9 cellular contexts compared by ENCODE assay signal in the genomic region with DNA sequence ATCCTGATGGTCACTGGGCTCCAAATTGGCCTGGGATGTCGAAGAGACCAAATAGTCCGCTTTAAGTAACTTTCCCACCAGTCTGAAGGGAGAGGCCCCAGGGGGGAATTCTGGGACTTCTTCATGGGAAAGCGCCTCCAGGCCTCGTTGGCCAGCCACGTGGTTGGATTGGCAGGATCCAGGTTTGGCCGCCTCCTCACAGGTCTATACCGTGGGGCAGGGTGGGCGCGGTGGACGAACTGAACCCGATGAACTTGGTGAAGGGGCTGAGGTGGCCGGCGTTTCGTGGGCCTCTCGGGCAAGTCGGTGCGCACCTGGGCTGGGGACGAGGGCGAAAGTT. TPM values are rescaled to one million over a fixed set of nuclear protein-coding genes. Genes with fewer than 3 reads are reported as not detected.
DNase-seq lines count a peak whose midpoint lies in the region; ATAC-seq and TF ChIP-seq lines count a peak whose summit lies in the region.
"Had no signal": no experiment of that assay in that cellular context is flagged by ENCODE, and none has a peak within 500 bp of the region (broad histone marks: within the 10 kb centered on the region; RNA-seq: fewer than 3 reads in every experiment).

No MANE protein-coding gene starts in this region.

- H3K36me3 Mint-ChIP-seq in activated T-cell treated with anti-CD3 and anti-CD28 coated beads, Interleukin-2, amount 50 U/mL, for 4 hours (ENCODE audit: insufficient read depth) = no peaks in the 10 kb centered on the region
- H3K36me3 Mint-ChIP-seq in immature natural killer cell = no peaks in the 10 kb centered on the region

- no peak for ATAC-seq in activated T-cell treated with anti-CD3 and anti-CD28 coated beads, Interleukin-2, amount 50 U/mL, for 4 hours

- peaks cover 5% of the 10 kb centered on the region for H3K4me1 Mint-ChIP-seq in activated T-cell treated with anti-CD3 and anti-CD28 coated beads, Interleukin-2, amount 50 U/mL, for 4 hours (ENCODE audit: low read depth)
- H3K4me1 Mint-ChIP-seq in immature natural killer cell = peaks cover 11 to 14% of the 10 kb centered on the region in 2 donors

- in situ Hi-C loops in astrocyte of the cerebellum (cut with HindIII; ENCODE audit: low sequenced_read_pairs) = no loop called here

- DNase-seq in activated T-cell treated with anti-CD3 and anti-CD28 coated beads, Interleukin-2, amount 50 U/mL, for 4 hours = no peak
- DNase-seq in activated T-cell treated with anti-CD3 and anti-CD28 coated beads, Interleukin-2, amount 50 U/mL, for 1 hour = no peak
- DNase-seq in astrocyte of the cerebellum (ENCODE audit: low read depth) = no peak
- no peak for DNase-seq in immature natural killer cell
- DNase-seq in stimulated activated CD4-positive, alpha-beta T cell treated with anti-CD3 and anti-CD28 coated beads, Interleukin-4, amount 100 ng/mL, for 24 hours = no peak
- no peak for DNase-seq in NCI-H526 (lab: John Stamatoyannopoulos, UW)
- DNase-seq in DMS53 (lab: John Stamatoyannopoulos, UW) = no peak
- DNase-seq: NCI-H510A treated with DMSO at 0.1 percent for 48 hours had no signal

- H3K9me3 Mint-ChIP-seq in activated T-cell treated with anti-CD3 and anti-CD28 coated beads, Interleukin-2, amount 50 U/mL, for 4 hours = no peaks in the 10 kb centered on the region
- no peaks in the 10 kb centered on the region for H3K9me3 Mint-ChIP-seq in immature natural killer cell

- H3K27ac Mint-ChIP-seq in immature natural killer cell = no peak overlapping the region

- H3K4me3 Mint-ChIP-seq in activated T-cell treated with anti-CD3 and anti-CD28 coated beads, Interleukin-2, amount 50 U/mL, for 4 hours = peak overlapping the region; percentile 77
- peak overlapping the region; percentile 64 to 79 (median 77) for H3K4me3 Mint-ChIP-seq in immature natural killer cell

- no peak for TF ChIP-seq CTCF in astrocyte of the cerebellum (IDR thresholded peaks at IDR 0.05; ENCODE audit: low read depth, low read length, missing control alignments)

- H3K9ac ChIP-seq in stomach smooth muscle (ENCODE audit: low read length in 2 of 2) = no peak overlapping the region

- H3K27me3 ChIP-seq in stomach smooth muscle (ENCODE audit: control insufficient read depth in 1 of 2, insufficient read depth in 2 of 2, low read length in 2 of 2) = peaks cover 38 to 54% of the 10 kb centered on the region in 2 donors

- no peaks in the 10 kb centered on the region for H3K9me3 ChIP-seq in stomach smooth muscle (ENCODE audit: control insufficient read depth in 2 of 2, low read length in 2 of 2)

- H3K36me3 ChIP-seq in stomach smooth muscle (ENCODE audit: control insufficient read depth in 2 of 2, insufficient read depth in 2 of 2, low read length in 2 of 2) = no peaks in the 10 kb centered on the region

- H3K4me3 ChIP-seq in astrocyte of the cerebellum (ENCODE audit: low read depth, low read length) (peak overlapping the region; percentile 51), stomach smooth muscle (ENCODE audit: low read length in 2 of 2) (peak overlapping the region; percentile 60 to 64)

- H3K27ac ChIP-seq in stomach smooth muscle (ENCODE audit: low read length) = no peak overlapping the region

- peaks cover 6% of the 10 kb centered on the region for H3K4me1 ChIP-seq in stomach smooth muscle (ENCODE audit: control insufficient read depth, insufficient read depth, low read length)

- H3K27me3 Mint-ChIP-seq in activated T-cell treated with anti-CD3 and anti-CD28 coated beads, Interleukin-2, amount 50 U/mL, for 4 hours (ENCODE audit: low read depth) = peaks cover 71% of the 10 kb centered on the region
- H3K27me3 Mint-ChIP-seq in immature natural killer cell (ENCODE audit: low read depth in 3 of 3) = peaks cover 10 to 44% (median 24%) of the 10 kb centered on the region in 3 donors

RNA-seq across cellular contexts. Expression of a gene that starts 0.3 kb away (rescaled TPM):
- not detected for total RNA-seq in activated T-cell treated with anti-CD3 and anti-CD28 coated beads, Interleukin-2, amount 50 U/mL, for 4 hours
- not detected for polyA plus RNA-seq in immature natural killer cell
